ENCODE assay signal across 8 cellular contexts in the genomic region with DNA sequence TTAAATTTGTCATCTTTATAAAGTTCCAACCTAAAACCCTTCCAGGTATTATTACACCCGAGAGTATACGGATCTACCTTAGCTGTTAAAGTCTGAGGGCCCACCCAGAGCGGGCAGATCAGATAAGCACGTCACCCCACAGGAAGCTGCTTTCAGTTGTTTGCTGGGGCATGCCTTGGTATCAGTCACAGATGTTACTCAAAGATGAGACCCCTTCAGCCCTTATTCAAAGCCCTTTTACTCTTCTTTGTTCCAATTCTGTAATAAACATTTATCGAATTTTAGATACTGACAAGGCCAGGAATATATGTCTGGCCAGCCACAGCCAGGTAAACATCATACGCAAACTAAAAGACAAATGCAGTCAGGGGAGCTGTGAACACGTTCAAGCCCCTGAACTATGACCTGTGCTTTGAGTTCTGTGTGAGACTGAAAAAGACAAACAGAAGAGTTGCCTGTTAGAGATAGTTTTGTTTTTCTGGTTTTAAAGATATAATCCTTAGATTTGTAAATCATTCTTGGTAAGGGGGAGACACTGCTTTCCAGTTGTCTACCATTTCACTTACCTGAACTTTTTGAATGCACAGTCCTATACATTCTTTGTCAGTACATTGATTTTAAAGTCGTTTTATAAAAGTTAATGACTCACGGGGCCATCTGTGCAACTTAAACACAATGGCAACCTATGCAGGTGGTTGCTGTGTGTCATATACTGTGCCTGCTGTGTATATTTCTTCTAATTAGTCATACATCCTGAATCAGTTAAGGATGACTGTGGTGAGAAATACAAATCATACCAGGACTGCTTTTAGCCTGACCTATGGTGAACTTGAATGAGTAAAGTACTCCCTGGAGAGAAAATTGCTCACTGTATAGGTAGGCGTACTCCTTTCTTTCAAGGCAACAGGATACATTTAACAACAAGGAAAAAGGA.
A peak's percentile ranks its signal among the peaks of the same experiment; 100 is the strongest.
DNase-seq lines count a peak whose midpoint lies in the region; ATAC-seq, FAIRE-seq and TF ChIP-seq lines count a peak whose summit lies in the region.

No MANE protein-coding gene starts in this region.

- peak; percentile 92 for FAIRE-seq in keratinocyte (lab: Jason Lieb, UNC)

- POLR2A ChIA-PET in WTC11 (lab: Charles Lee): no interaction called here

- DNase-seq in DMS53 (lab: John Stamatoyannopoulos, UW) (peak; percentile 61), WTC11 (ENCODE audit: low spot score) (no peak), keratinocyte (ENCODE audit: low read depth, low spot score) (peak; percentile 95), NCI-H526 (lab: John Stamatoyannopoulos, UW) (no peak), NCI-H1436 (lab: John Stamatoyannopoulos, UW) (no peak)
- DNase-seq in activated CD4-positive, CD25-positive, alpha-beta regulatory T cell treated with anti-CD3 and anti-CD28 coated beads, Interleukin-2, amount 50 U/mL, for 72 hours: no peak

- H3K27me3 Mint-ChIP-seq in WTC11 (ENCODE audit: low read depth): no peaks in the 10 kb centered on the region

- H3K36me3 Mint-ChIP-seq in WTC11: peaks cover 6% of the 10 kb centered on the region

- CTCF ChIA-PET in WTC11 (lab: Charles Lee): no interaction called here

- peak overlapping the region; percentile 83 for H3K9ac ChIP-seq in keratinocyte (ENCODE audit: control insufficient read depth, extremely low read depth, insufficient read depth, low read length)

- peaks cover 58% of the 10 kb centered on the region for H3K4me1 ChIP-seq in keratinocyte (ENCODE audit: control insufficient read depth, extremely low read depth, insufficient read depth, low read length)

- peak overlapping the region in 2 of 3 experiments; percentile 24 to 29 for H3K4me3 ChIP-seq in keratinocyte (ENCODE audit: control insufficient read depth in 2 of 3, extremely low read depth in 1 of 3, insufficient read depth in 2 of 3, low read depth in 1 of 3, low read length in 3 of 3)

- H3K36me3 ChIP-seq in keratinocyte (ENCODE audit: control insufficient read depth in 2 of 2, extremely low read depth in 1 of 2, insufficient read depth in 2 of 2, low read length in 2 of 2): no peaks in the 10 kb centered on the region

- no peak overlapping the region for H2AFZ ChIP-seq in keratinocyte (ENCODE audit: control insufficient read depth, low read length)

- H3K4me1 Mint-ChIP-seq in WTC11: 0 out of 2 replicates have a peak, but pooled peaks cover 3% of the 10 kb centered on the region

- H4K20me1 ChIP-seq in keratinocyte (ENCODE audit: control insufficient read depth, extremely low read depth, insufficient read depth, low read length): no peaks in the 10 kb centered on the region

- no peaks in the 10 kb centered on the region for H3K9me1 ChIP-seq in keratinocyte (ENCODE audit: control insufficient read depth, extremely low read depth, insufficient read depth, low read length)

- TF ChIP-seq CTCF in WTC11 (IDR thresholded peaks at IDR 0.05): no peak
- no peak for TF ChIP-seq CTCF in keratinocyte (optimal IDR thresholded peaks at IDR 0.05 in 1 of 3, IDR thresholded peaks at IDR 0.05 in 1 of 3, conservative IDR thresholded peaks at IDR 0.05 in 1 of 3; ENCODE audit: extremely low read depth in 1 of 3, insufficient read depth in 2 of 3, low read length in 3 of 3)

- H3K4me2 ChIP-seq in keratinocyte (ENCODE audit: control insufficient read depth, extremely low read depth, insufficient read depth, low read depth, low read length): peak overlapping the region; percentile 58

- dilution Hi-C loops in keratinocyte (cut with MboI; ENCODE audit: extremely low pct_ligation_motif_present, low sequenced_read_pairs): no loop called here

- peaks cover 16% of the 10 kb centered on the region for H3K9me3 Mint-ChIP-seq in WTC11

- no peaks in the 10 kb centered on the region for H3K27me3 ChIP-seq in keratinocyte (ENCODE audit: control insufficient read depth, extremely low read depth, insufficient read depth, low read length)

- peak overlapping the region; percentile 24; the same call in 1 of the 2 replicates for H3K27ac Mint-ChIP-seq in WTC11

- no peak overlapping the region for H3K4me3 Mint-ChIP-seq in WTC11

- ATAC-seq in GM19463 (IDR thresholded peaks at IDR 0.05; ENCODE audit: unreplicated experiment) (peak; percentile 96), HG03442 (IDR thresholded peaks at IDR 0.05; ENCODE audit: unreplicated experiment) (peak; percentile 98), WTC11 (peak; percentile 43)

- H3K27ac ChIP-seq in keratinocyte (ENCODE audit: control insufficient read depth, insufficient read depth, low read length): peak overlapping the region; percentile 94

- H3K9me3 ChIP-seq in keratinocyte (ENCODE audit: control insufficient read depth, low read depth, low read length): peaks cover 2% of the 10 kb centered on the region

- no peaks in the 10 kb centered on the region for H3K79me2 ChIP-seq in keratinocyte (ENCODE audit: control insufficient read depth, insufficient read depth, low read length)

TF ChIP-seq in WTC11, 78 proteins besides CTCF, POLR2A, EP300 and RAD21:
- TF ChIP-seq GABPB1 (CRISPR knock-in tag; IDR thresholded peaks at IDR 0.05): peak; percentile 24; the same call in 1 of the 2 replicates
- no peak for TF ChIP-seq ZNF138 (CRISPR knock-in tag; conservative IDR thresholded peaks at IDR 0.05)
TF ChIP-seq in WTC11: peak in this region for 1.

Comparison
In these comparisons a context has a peak if more than half of its experiments do, and no peak if none do; other contexts are left out.
1. DNase-seq: peak in DMS53 (single experiment) and keratinocyte (single experiment); none in WTC11 (single experiment), NCI-H526 (0 of 2), NCI-H1436 (single experiment) and activated CD4-positive, CD25-positive, alpha-beta regulatory T cell treated with anti-CD3 and anti-CD28 coated beads, Interleukin-2, amount 50 U/mL, for 72 hours (single experiment).
2. ATAC-seq: peak in every context shown above with its lines; median percentile 98 in HG03442; 96 in GM19463; 43 in WTC11.